21 cellular contexts compared by ENCODE assay signal in the genomic region with DNA sequence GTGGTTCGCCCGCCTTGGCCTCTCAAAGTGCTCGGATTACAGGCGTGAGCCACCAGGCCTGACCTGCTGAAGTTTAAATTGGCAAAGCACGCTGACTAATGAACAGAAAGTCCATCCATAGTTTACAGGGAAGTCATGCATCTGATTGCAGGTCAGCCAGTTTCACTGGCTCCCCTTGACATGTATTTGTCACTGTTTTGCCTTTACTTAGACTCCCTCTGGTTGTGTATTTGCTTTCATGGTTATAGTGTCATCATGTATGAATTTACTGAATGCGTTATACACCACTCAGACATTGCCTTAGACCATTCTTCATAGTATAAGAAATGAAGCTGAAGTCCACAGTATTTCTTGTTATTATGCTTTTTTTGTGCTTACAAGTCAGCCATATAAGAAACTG. TPM values are rescaled to one million over a fixed set of nuclear protein-coding genes. Genes with fewer than 3 reads are reported as not detected.
DNase-seq lines count a peak whose midpoint lies in the region; ATAC-seq and TF ChIP-seq lines count a peak whose summit lies in the region.
"Had no signal": no experiment of that assay in that cellular context is flagged by ENCODE, and none has a peak within 500 bp of the region (broad histone marks: within the 10 kb centered on the region; RNA-seq: fewer than 3 reads in every experiment).

No MANE protein-coding gene starts in this region.

- no peak overlapping the region for H3K9ac ChIP-seq in smooth muscle cell (ENCODE audit: low read depth)
- H3K9ac ChIP-seq: SK-N-SH had no signal

- H3F3A ChIP-seq in smooth muscle cell (ENCODE audit: low read depth) (no peaks in the 10 kb centered on the region), PC-9 (ENCODE audit: insufficient read depth, low read depth) (no peaks in the 10 kb centered on the region)

- CTCF ChIA-PET in GM10248 (lab: Yijun Ruan, JAX) (interaction anchor here (1.2 kb wide), 1 partner anchor 10 kb away, joined by 4 read pairs; no protein-coding TSS in a partner anchor), PC-9 (lab: Charles Lee) (interaction anchor here (0.7 kb wide), 1 partner anchor 54 kb away, joined by 3 read pairs; no protein-coding TSS in a partner anchor)

- H3K27me3 ChIP-seq in smooth muscle cell (ENCODE audit: low read depth) = no peaks in the 10 kb centered on the region
- no peaks in the 10 kb centered on the region for H3K27me3 ChIP-seq in PC-9 (ENCODE audit: insufficient read depth, low read depth)
- H3K27me3 ChIP-seq: BE2C, MG63 had no signal

- BruUV-seq in PC-9 (replicated peaks; lab: Mats Ljungman, UMichigan) = no TSS peak

- H3K4me1 ChIP-seq in smooth muscle cell (ENCODE audit: low read depth) = no peaks in the 10 kb centered on the region
- H3K4me1 ChIP-seq in PC-9 (replicated peaks; ENCODE audit: insufficient read depth) = no peaks in the 10 kb centered on the region
- H3K4me1 ChIP-seq: BE2C had no signal

- H2AFZ ChIP-seq in smooth muscle cell (ENCODE audit: low read depth) = no peak overlapping the region
- no peak overlapping the region for H2AFZ ChIP-seq in PC-9
- H2AFZ ChIP-seq: GM23338 had no signal

- intact Hi-C loops in PC-9 (cut with micrococcal nuclease; ENCODE audit: unreplicated experiment) = no loop called here

- H3K9me2 ChIP-seq in PC-9 (ENCODE audit: insufficient read depth) = no peaks in the 10 kb centered on the region
- H3K9me2 ChIP-seq: SK-N-SH had no signal

- TF ChIP-seq CTCF in AG10803 (conservative IDR thresholded peaks at IDR 0.05; ENCODE audit: low read length) = no peak
- no peak for TF ChIP-seq CTCF in smooth muscle cell (IDR thresholded peaks at IDR 0.05; ENCODE audit: borderline replicate concordance, insufficient read depth, poor library complexity, severe bottlenecking)
- TF ChIP-seq CTCF in GM10248 (IDR thresholded peaks at IDR 0.05; ENCODE audit: control extremely low read depth, extremely low read depth, low read depth, missing control alignments) = no peak
- no peak for TF ChIP-seq CTCF in PC-9 (conservative IDR thresholded peaks at IDR 0.05)

- H3K4me3 ChIP-seq in AG10803 (ENCODE audit: low read length) (no peak overlapping the region), smooth muscle cell (no peak overlapping the region), PC-9 (no peak overlapping the region)
- H3K4me3 ChIP-seq: GM12878, GM23338, MG63 had no signal

- DNase-seq in AG10803 (ENCODE audit: low read depth) (peak; percentile 14), M059J (ENCODE audit: low read depth) (peak; percentile 18), smooth muscle cell (lab: John Stamatoyannopoulos, UW; ENCODE audit: unreplicated experiment) (no peak), GM10248 (ENCODE audit: extremely low spot score) (no peak), PC-9 (no peak)
- DNase-seq: BE2C, DMS79, HCEC 1CT, MG63, NCI-H1048, NCI-H1417 treated with DMSO at 0.1 percent for 48 hours, NCI-H187, NCI-H446, NCI-H526, RPMI8226, SHP77, SK-N-SH had no signal

- no peaks in the 10 kb centered on the region for H3K36me3 ChIP-seq in smooth muscle cell (ENCODE audit: low read depth)
- no peaks in the 10 kb centered on the region for H3K36me3 ChIP-seq in PC-9 (ENCODE audit: low read depth)
- H3K36me3 ChIP-seq: BE2C, MG63 had no signal

- POLR2A ChIA-PET in GM10248 (lab: Yijun Ruan, JAX) (no interaction called here), PC-9 (lab: Charles Lee; ENCODE audit: unreplicated experiment) (no interaction called here)

- WGBS in smooth muscle cell (ENCODE audit: low lambda C conversion rate) = 88% methylated on average over 6 of the region's 6 CpGs

- ATAC-seq in esophagus mucosa (peak; percentile 82), HG02884 (IDR thresholded peaks at IDR 0.05; ENCODE audit: unreplicated experiment) (no peak)
- ATAC-seq: GM12878, GM23338 had no signal

- H3K27ac ChIP-seq in smooth muscle cell (ENCODE audit: low read depth) = peak overlapping the region; percentile 44
- no peak overlapping the region for H3K27ac ChIP-seq in PC-9

- H4K20me1 ChIP-seq in smooth muscle cell (ENCODE audit: low read depth) = no peaks in the 10 kb centered on the region
- no peaks in the 10 kb centered on the region for H4K20me1 ChIP-seq in PC-9 (ENCODE audit: insufficient read depth)

- H3K4me2 ChIP-seq in smooth muscle cell (no peak overlapping the region), PC-9 (no peak overlapping the region)
- H3K4me2 ChIP-seq: GM23338, SK-N-SH had no signal

- no peaks in the 10 kb centered on the region for H3K79me2 ChIP-seq in smooth muscle cell (ENCODE audit: low read depth)
- H3K79me2 ChIP-seq in PC-9 (ENCODE audit: low read depth) = no peaks in the 10 kb centered on the region

- H3K9me3 ChIP-seq in smooth muscle cell (replicated peaks; ENCODE audit: low read depth) (no peaks in the 10 kb centered on the region), PC-9 (ENCODE audit: insufficient read depth, low read depth) (no peaks in the 10 kb centered on the region)
- H3K9me3 ChIP-seq: BE2C, MG63, SK-N-SH had no signal

RNA-seq across cellular contexts. Expression of gene ATF7IP, which starts 52.1 kb away (rescaled TPM):
- total RNA-seq in M059J (2014; rRNA removed; shearing (Covaris generic)) = 34.1 and 35.7 TPM in 2 replicates
- 55.0 TPM for total RNA-seq in esophagus mucosa
- 66.8 and 74.6 TPM in 2 replicates for total RNA-seq in smooth muscle cell
- 27.5 and 32.3 TPM in 2 replicates for polyA plus RNA-seq in smooth muscle cell
- 72.2 and 94.7 TPM in 2 replicates for total RNA-seq in PC-9 (2021)

Comparison
In these comparisons a context has a peak if more than half of its experiments do, and no peak if none do; other contexts are left out.
1. DNase-seq: peak in AG10803 (single experiment) and M059J (single experiment); none in smooth muscle cell (single experiment), GM10248 (single experiment) and PC-9 (0 of 2).